Comparison of ENCODE assay signal across 8 cellular contexts in genomic region chr10:26437637-26438461, GRCh38. TPM values are rescaled to one million over a fixed set of nuclear protein-coding genes. Genes with fewer than 3 reads are reported as not detected.
A peak's percentile ranks its signal among the peaks of the same experiment; 100 is the strongest.
DNase-seq lines count a peak whose midpoint lies in the region; ATAC-seq and TF ChIP-seq lines count a peak whose summit lies in the region.

TSS of gene APBB1IP (plus strand) at chr10:26438341. CDS start at chr10:26492327, 53,986 bp downstream.

- peaks cover 61% of the 10 kb centered on the region for H3K4me1 Mint-ChIP-seq in CD4-positive, alpha-beta T cell (ENCODE audit: low read depth)

- peaks cover 25% of the 10 kb centered on the region for H3K36me3 Mint-ChIP-seq in CD4-positive, alpha-beta T cell (ENCODE audit: low read depth)

- no peaks in the 10 kb centered on the region for H3K27me3 Mint-ChIP-seq in CD4-positive, alpha-beta T cell

- TF ChIP-seq CTCF in CD4-positive, alpha-beta T cell (IDR thresholded peaks at IDR 0.05) = no peak
- TF ChIP-seq CTCF in GM20000 (IDR thresholded peaks at IDR 0.05; ENCODE audit: extremely low read depth, missing control alignments) = no peak
- TF ChIP-seq CTCF in epithelial cell of proximal tubule (conservative IDR thresholded peaks at IDR 0.05; ENCODE audit: low read depth, low read length) = peak; percentile 27
- no peak for TF ChIP-seq CTCF in mucosa of descending colon (IDR thresholded peaks at IDR 0.05)
- TF ChIP-seq CTCF in testis (IDR thresholded peaks at IDR 0.05) = no peak
- no peak for TF ChIP-seq CTCF in BE2C (IDR thresholded peaks at IDR 0.05; ENCODE audit: low read depth, low read length)

- H3K27me3 ChIP-seq in CD4-positive, alpha-beta T cell (ENCODE audit: control insufficient read depth, insufficient read depth, low read length) = no peaks in the 10 kb centered on the region
- peaks cover 34% of the 10 kb centered on the region for H3K27me3 ChIP-seq in HUES48 (ENCODE audit: control insufficient read depth, insufficient read depth, low read length)
- no peaks in the 10 kb centered on the region for H3K27me3 ChIP-seq in testis
- peaks cover 14% of the 10 kb centered on the region; the same call in 1 of the 2 replicates for H3K27me3 ChIP-seq in BE2C

- no peaks in the 10 kb centered on the region; the same call in 1 of the 2 replicates for H3K4me1 ChIP-seq in HUES48 (ENCODE audit: control insufficient read depth, insufficient read depth, low read length)
- H3K4me1 ChIP-seq in mucosa of descending colon (ENCODE audit: low read depth) = no peaks in the 10 kb centered on the region
- H3K4me1 ChIP-seq in testis = no peaks in the 10 kb centered on the region
- H3K4me1 ChIP-seq in BE2C = no peaks in the 10 kb centered on the region

- CTCF ChIA-PET in CD4-positive, alpha-beta T cell (lab: Charles Lee) = interaction anchor here (1.1 to 2.1 kb wide), 2 partner anchors 15 to 34 kb away, joined by 4 to 5 read pairs; no protein-coding TSS in a partner anchor

- peak; percentile 19 to 56 (median 32) for DNase-seq in CD4-positive, alpha-beta T cell
- DNase-seq in GM20000 (ENCODE audit: low spot score) = peak; percentile 63
- peak; percentile 66 for DNase-seq in activated CD4-positive, alpha-beta T cell treated with anti-CD3 and anti-CD28 coated beads, Interleukin-2, amount 50 U/mL, for 48 hours
- no peak for DNase-seq in epithelial cell of proximal tubule (ENCODE audit: low read depth)
- DNase-seq in mucosa of descending colon = peak; percentile 54 to 89 (median 69)
- peak; percentile 49 for DNase-seq in testis
- DNase-seq in BE2C = no peak

- ATAC-seq in CD4-positive, alpha-beta T cell (ENCODE audit: poor library complexity) = peak; percentile 47
- ATAC-seq in mucosa of descending colon = peak; percentile 82

- H3K9me3 Mint-ChIP-seq in CD4-positive, alpha-beta T cell = no peaks in the 10 kb centered on the region

- peak within 1 kb of the TSS; percentile 97 for H3K27ac Mint-ChIP-seq in CD4-positive, alpha-beta T cell

- H3K4me3 Mint-ChIP-seq in CD4-positive, alpha-beta T cell = peak within 1 kb of the TSS; percentile 98

- H3K9me3 ChIP-seq in CD4-positive, alpha-beta T cell (ENCODE audit: control insufficient read depth, low read length) = no peaks in the 10 kb centered on the region
- H3K9me3 ChIP-seq in HUES48 (ENCODE audit: control insufficient read depth, insufficient read depth, low read length) (no peaks in the 10 kb centered on the region), mucosa of descending colon (no peaks in the 10 kb centered on the region), testis (no peaks in the 10 kb centered on the region), BE2C (no peaks in the 10 kb centered on the region)

- POLR2A ChIA-PET in CD4-positive, alpha-beta T cell (lab: Charles Lee) = interaction anchor here (1.0 to 5.4 kb wide), 13 partner anchors 8 to 102 kb away, joined by 3 to 28 read pairs (median 6); no protein-coding TSS in a partner anchor

- H3K27ac ChIP-seq in CD4-positive, alpha-beta T cell (ENCODE audit: low read depth, low read length) = peak within 1 kb of the TSS; percentile 91
- H3K27ac ChIP-seq in HUES48 (ENCODE audit: low read depth, low read length) (no peak within 1 kb of the TSS), testis (no peak within 1 kb of the TSS)

- no peak for TF ChIP-seq POLR2A in testis (IDR thresholded peaks at IDR 0.05)

- H3K4me3 ChIP-seq in HUES48 (ENCODE audit: low read depth, low read length) (peak within 1 kb of the TSS; percentile 61), epithelial cell of proximal tubule (ENCODE audit: low read depth, low read length) (peak within 1 kb of the TSS; percentile 82), mucosa of descending colon (no peak within 1 kb of the TSS), testis (peak within 1 kb of the TSS; percentile 42 to 52), BE2C (ENCODE audit: low read depth, low read length) (no peak within 1 kb of the TSS)

- H3K36me3 ChIP-seq in HUES48 (ENCODE audit: control insufficient read depth, insufficient read depth, low read length) (no peaks in the 10 kb centered on the region), mucosa of descending colon (ENCODE audit: low read depth) (no peaks in the 10 kb centered on the region), testis (ENCODE audit: low read depth, missing control alignments) (no peaks in the 10 kb centered on the region), BE2C (no peaks in the 10 kb centered on the region)

- WGBS in testis, 2 donors = 12 to 18% methylated on average over 26 to 36 of the region's 36 CpGs

- H3K9ac ChIP-seq in HUES48 (ENCODE audit: low read depth, low read length) = no peak within 1 kb of the TSS

- intact Hi-C loops in CD4-positive, alpha-beta T cell (cut with DNase I, micrococcal nuclease) = loop anchor here (1.0 to 10.0 kb wide), 5 partner anchors 31 to 73 kb away; no protein-coding TSS in a partner anchor
- intact Hi-C loops in mucosa of descending colon (cut with DNase I, micrococcal nuclease) (no loop called here), testis (cut with DNase I; ENCODE audit: low total_unique reads) (loop anchor here (10.0 kb wide), 1 partner anchor 763 kb away; no protein-coding TSS in a partner anchor)

RNA-seq across cellular contexts. Expression of gene APBB1IP, which starts in this region (rescaled TPM):
- 10 to 100 TPM; 44.5 to 45.6 TPM for total RNA-seq in CD4-positive, alpha-beta T cell
- 1.6 and 3.1 TPM in 2 replicates for total RNA-seq in epithelial cell of proximal tubule
- 1 to 10 TPM; 2.9 to 8.4 (median 8.1) TPM for total RNA-seq in mucosa of descending colon
- total RNA-seq in testis = 1 to 10 TPM in 1 of 2 donors, under 1 TPM in 1; 0.55 to 2.0 TPM
- 3.0 TPM for polyA plus RNA-seq in testis (ENCODE audit: insufficient read depth, low read depth, low replicate concordance)
- polyA plus RNA-seq in BE2C (2012; ENCODE audit: insufficient read depth, insufficient read length, low read depth) = not detected

Comparison
In these comparisons a context has a peak if more than half of its experiments do, and no peak if none do; other contexts are left out.
1. RNA of gene APBB1IP (total RNA-seq): 44.5 to 45.6 TPM in CD4-positive, alpha-beta T cell; 2.9 to 8.4 TPM in mucosa of descending colon, 0.55 to 2.0 TPM in testis and 1.6 to 3.1 TPM in epithelial cell of proximal tubule; every median in the first group is over 4 times any median in the second.
2. DNase-seq: peak in CD4-positive, alpha-beta T cell (10 of 10), GM20000 (single experiment), activated CD4-positive, alpha-beta T cell treated with anti-CD3 and anti-CD28 coated beads, Interleukin-2, amount 50 U/mL, for 48 hours (2 of 2), mucosa of descending colon (3 of 3) and testis (single experiment); none in epithelial cell of proximal tubule (single experiment) and BE2C (single experiment).
3. H3K4me3 ChIP-seq: peak in HUES48 (single experiment), epithelial cell of proximal tubule (single experiment) and testis (2 of 2); none in mucosa of descending colon (single experiment) and BE2C (single experiment).
4. intact Hi-C loops: an anchor here in CD4-positive, alpha-beta T cell (1.0 to 10.0 kb wide) and testis (10.0 kb wide); none called in mucosa of descending colon.